8 cellular contexts compared by ENCODE assay signal in the genomic region with DNA sequence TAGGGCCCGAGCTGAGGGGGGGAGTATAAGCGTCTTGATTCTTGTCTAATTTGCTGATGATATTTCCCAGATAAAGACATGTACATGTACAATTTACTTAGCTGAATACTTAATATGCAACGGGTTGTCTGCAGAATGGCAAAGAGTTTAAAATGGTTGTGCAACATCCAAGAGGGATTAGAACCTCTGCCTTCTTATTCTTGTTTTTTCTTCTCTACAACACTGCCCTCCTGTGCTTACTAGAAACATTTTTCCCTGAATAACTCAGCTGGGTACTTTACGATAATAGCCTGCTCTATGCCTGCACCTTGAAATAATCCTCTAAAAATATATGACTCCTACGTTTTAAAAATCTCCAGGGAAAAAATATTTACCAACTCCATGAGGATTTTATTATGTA. TPM values are rescaled to one million over a fixed set of nuclear protein-coding genes. Genes with fewer than 3 reads are reported as not detected.
DNase-seq lines count a peak whose midpoint lies in the region; ATAC-seq and TF ChIP-seq lines count a peak whose summit lies in the region.

No MANE protein-coding gene starts in this region.

- in situ Hi-C loops in G401 (cut with HindIII; ENCODE audit: low sequenced_read_pairs): no loop called here

- H4K20me1 ChIP-seq in SK-N-SH (ENCODE audit: insufficient read depth): no peaks in the 10 kb centered on the region

- no peaks in the 10 kb centered on the region for H3K9me3 ChIP-seq in SK-N-SH
- H3K9me3 ChIP-seq in aorta (ENCODE audit: control insufficient read depth, low read length): no peaks in the 10 kb centered on the region

- no peaks in the 10 kb centered on the region for H3K79me2 ChIP-seq in SK-N-SH (ENCODE audit: insufficient read depth)

- H3K36me3 ChIP-seq in SK-N-SH (replicated peaks in 1 of 2; ENCODE audit: control insufficient read depth in 1 of 2, insufficient read depth in 2 of 2, low read length in 1 of 2): no peaks in the 10 kb centered on the region
- no peaks in the 10 kb centered on the region for H3K36me3 ChIP-seq in kidney epithelial cell (ENCODE audit: control insufficient read depth, insufficient read depth, low read length)
- H3K36me3 ChIP-seq in aorta (ENCODE audit: control insufficient read depth in 1 of 2, insufficient read depth in 2 of 2, low read length in 1 of 2): no peaks in the 10 kb centered on the region

- WGBS in SK-N-SH (ENCODE audit: low lambda C conversion rate): 48% methylated on average over 5 of the region's 5 CpGs
- WGBS in aorta, 2 donors: 41 to 45% methylated on average over 5 of the region's 5 CpGs

- POLR2A ChIA-PET in SK-N-SH (lab: Yijun Ruan, JAX): no interaction called here

- TF ChIP-seq CTCF in SK-N-SH (IDR thresholded peaks at IDR 0.05): peak; percentile 42
- peak; percentile 10 for TF ChIP-seq CTCF in kidney epithelial cell (IDR thresholded peaks at IDR 0.05; ENCODE audit: insufficient read depth, low read length, poor library complexity, severe bottlenecking)

- H3K27me3 ChIP-seq in SK-N-SH (ENCODE audit: insufficient read depth): no peaks in the 10 kb centered on the region
- no peaks in the 10 kb centered on the region for H3K27me3 ChIP-seq in kidney epithelial cell (ENCODE audit: control insufficient read depth, insufficient read depth, low read length)
- no peaks in the 10 kb centered on the region for H3K27me3 ChIP-seq in aorta (ENCODE audit: control insufficient read depth in 1 of 2, insufficient read depth in 2 of 2, low read length in 1 of 2)

- no peaks in the 10 kb centered on the region for H3K4me1 ChIP-seq in SK-N-SH (ENCODE audit: control insufficient read depth in 1 of 2, insufficient read depth in 2 of 2, low read depth in 1 of 2, low read length in 1 of 2)
- no peaks in the 10 kb centered on the region for H3K4me1 ChIP-seq in aorta (ENCODE audit: control insufficient read depth in 1 of 2, insufficient read depth in 2 of 2, low read length in 2 of 2)

- H3K27ac ChIP-seq in SK-N-SH (ENCODE audit: low read depth in 2 of 2, low read length in 1 of 2) (no peak overlapping the region), aorta (ENCODE audit: low read depth in 1 of 2, low read length in 2 of 2) (no peak overlapping the region)

- 0 out of 2 replicates have a peak, but pooled peaks cover 3% of the 10 kb centered on the region for H3K9me2 ChIP-seq in SK-N-SH

- DNase-seq in DMS53 treated with DMSO at 0.1 percent for 48 hours (lab: John Stamatoyannopoulos, UW; ENCODE audit: unreplicated experiment) (peak; percentile 23), SK-N-SH (no peak), kidney epithelial cell (ENCODE audit: low read depth) (no peak), G401 (ENCODE audit: low spot score) (no peak), aorta (no peak)
- no peak for DNase-seq in activated effector memory CD4-positive, alpha-beta T cell treated with anti-CD3 and anti-CD28 coated beads, Interleukin-2, amount 50 U/mL, for 16 hours

- H2AFZ ChIP-seq in SK-N-SH (ENCODE audit: low read depth): no peak overlapping the region

- no peak for TF ChIP-seq EP300 in SK-N-SH (IDR thresholded peaks at IDR 0.05; ENCODE audit: borderline replicate concordance in 1 of 2, low read depth in 1 of 2, low read length in 1 of 2)

- no peak overlapping the region for H3K4me2 ChIP-seq in SK-N-SH

- no peaks in the 10 kb centered on the region for H3F3A ChIP-seq in SK-N-SH (replicated peaks; ENCODE audit: insufficient read depth)

- ATAC-seq in HG03354 (IDR thresholded peaks at IDR 0.05; ENCODE audit: poor library complexity, severe bottlenecking, unreplicated experiment): peak; percentile 51
- ATAC-seq in HG02884 (IDR thresholded peaks at IDR 0.05; ENCODE audit: unreplicated experiment): no peak
- no peak for ATAC-seq in aorta (ENCODE audit: low FRiP score)

- CTCF ChIA-PET in SK-N-SH (lab: Yijun Ruan, JAX): interaction anchor here (0.6 to 2.4 kb wide), 12 partner anchors 10 to 529 kb away, joined by 3 to 27 read pairs (median 4); a partner anchor contains a TSS

- intact Hi-C loops in aorta (cut with DNase I): loop anchor here in 1 of 2 donors (10.0 kb wide), 1 partner anchor 142 kb away; no protein-coding TSS in a partner anchor

- TF ChIP-seq RAD21 in SK-N-SH (IDR thresholded peaks at IDR 0.05; ENCODE audit: low read length): peak; percentile 68

- H3K9ac ChIP-seq in SK-N-SH: no peak overlapping the region

- H3K4me3 ChIP-seq in SK-N-SH (ENCODE audit: low read depth in 2 of 2, low read length in 1 of 2) (no peak overlapping the region), kidney epithelial cell (ENCODE audit: low read depth, low read length) (no peak overlapping the region), aorta (ENCODE audit: low read length in 2 of 2) (no peak overlapping the region)

TF ChIP-seq in SK-N-SH, 30 proteins besides CTCF, POLR2A, EP300 and RAD21:
- TF ChIP-seq NRF1 (IDR thresholded peaks at IDR 0.05; ENCODE audit: low read depth, low read length) (no peak), SIN3A (IDR thresholded peaks at IDR 0.05; ENCODE audit: borderline replicate concordance, low read depth, low read length) (no peak), SMC3 (IDR thresholded peaks at IDR 0.05; ENCODE audit: low read depth, low read length) (peak; percentile 28; the same call in 1 of the 2 replicates)
TF ChIP-seq in SK-N-SH: peak in this region for 1.

RNA-seq across cellular contexts. Expression of a gene that starts 41.8 kb away (rescaled TPM):
- polyA plus RNA-seq in SK-N-SH (2012; rRNA removed) (25.1 and 31.3 TPM in 2 replicates), aorta (10 to 100 TPM; 12.4 to 21.0 TPM)
- polyA plus RNA-seq in SK-N-SH (2012; cell fraction: cytosol; rRNA removed): 28.1 and 31.3 TPM in 2 replicates
- 19.9 and 27.7 TPM in 2 replicates for polyA plus RNA-seq in SK-N-SH (2012; cell fraction: nucleus; rRNA removed)
- total RNA-seq in kidney epithelial cell (25.3 and 30.7 TPM in 2 replicates), aorta (10 to 100 TPM; 19.2 to 21.4 TPM)
- 15.3 and 30.1 TPM in 2 replicates for total RNA-seq in G401 (2014; rRNA removed; shearing (Covaris generic))

RNA-seq across cellular contexts. Expression of a gene that starts 41.9 kb away (rescaled TPM):
- polyA plus RNA-seq in SK-N-SH (2012; rRNA removed) (4.8 and 7.1 TPM in 2 replicates), aorta (1 to 10 TPM; 1.8 to 4.2 TPM)
- polyA plus RNA-seq in SK-N-SH (2012; cell fraction: cytosol; rRNA removed): 6.7 and 7.3 TPM in 2 replicates
- polyA plus RNA-seq in SK-N-SH (2012; cell fraction: nucleus; rRNA removed): 6.2 and 6.6 TPM in 2 replicates
- total RNA-seq in kidney epithelial cell (17.9 and 18.5 TPM in 2 replicates), aorta (1 to 10 TPM; 8.2 to 8.4 TPM)
- total RNA-seq in G401 (2014; rRNA removed; shearing (Covaris generic)): 22.2 and 45.4 TPM in 2 replicates
